21 cellular contexts compared by ENCODE assay signal in genomic region chr14:28243600-28243999, GRCh38.
DNase-seq lines count a peak whose midpoint lies in the region; ATAC-seq and TF ChIP-seq lines count a peak whose summit lies in the region.
"Had no signal": no experiment of that assay in that cellular context is flagged by ENCODE, and none has a peak within 500 bp of the region (broad histone marks: within the 10 kb centered on the region; RNA-seq: fewer than 3 reads in every experiment).

No MANE protein-coding gene starts in this region.

- CTCF ChIA-PET in RWPE1 (lab: Yijun Ruan, JAX), result no interaction called here

- H2AK5ac ChIP-seq in neuronal stem cell (ENCODE audit: low read depth, low read length), result no peak overlapping the region

- no peak overlapping the region for H2BK12ac ChIP-seq in neuronal stem cell (ENCODE audit: low read length)

- no peak overlapping the region for H4K8ac ChIP-seq in neuronal stem cell (ENCODE audit: low read depth, low read length)

- no peak overlapping the region for H3K4ac ChIP-seq in neuronal stem cell (ENCODE audit: low read length)

- H3K36me3 ChIP-seq in neuronal stem cell (replicated peaks in 1 of 2; ENCODE audit: control insufficient read depth in 2 of 2, insufficient read depth in 2 of 2, low read length in 2 of 2) (no peaks in the 10 kb centered on the region), MM.1S (replicated peaks; ENCODE audit: insufficient read depth, low read length) (no peaks in the 10 kb centered on the region)
- H3K36me3 ChIP-seq: uterus had no signal

- no peak for TF ChIP-seq CTCF in RWPE1 (conservative IDR thresholded peaks at IDR 0.05; ENCODE audit: low read depth)
- no peak for TF ChIP-seq CTCF in fibroblast of mammary gland (conservative IDR thresholded peaks at IDR 0.05; ENCODE audit: control insufficient read depth, insufficient read depth, low read depth, low read length)
- no peak for TF ChIP-seq CTCF in MM.1S (IDR thresholded peaks at IDR 0.05; ENCODE audit: low read length)

- peak; percentile 16 for DNase-seq in NCI-H82 (lab: John Stamatoyannopoulos, UW)
- no peak for DNase-seq in NCI-H82 treated with DMSO at 0.1 percent for 48 hours (lab: John Stamatoyannopoulos, UW; ENCODE audit: unreplicated experiment)
- DNase-seq in RWPE1 (ENCODE audit: low spot score), result peak; percentile 3
- DNase-seq in fibroblast of mammary gland (ENCODE audit: low read depth), result peak; percentile 16
- peak; percentile 8 for DNase-seq in neuronal stem cell (ENCODE audit: low spot score)
- DNase-seq in MM.1S, result no peak
- DNase-seq: 8988T; activated CD4-positive, alpha-beta T cell treated with anti-CD3 and anti-CD28 coated beads, Interleukin-2, amount 50 U/mL, for 1 hour; activated gamma-delta T cell; amygdala; EL; foreskin melanocyte; left cardiac atrium; mucosa of descending colon; NCI-H2227 treated with DMSO at 0.1 percent for 48 hours; NK-92 treated with Interleukin-12 subunit alpha and Interleukin-12 subunit beta, amount 100 ng/mL, for 24 hours; substantia nigra; SW 1271; uterus had no signal

- H3K4me1 ChIP-seq in neuronal stem cell (ENCODE audit: control insufficient read depth in 2 of 2, insufficient read depth in 1 of 2, low read depth in 1 of 2, low read length in 2 of 2), result no peaks in the 10 kb centered on the region
- H3K4me1 ChIP-seq in MM.1S (ENCODE audit: low read length), result no peaks in the 10 kb centered on the region
- H3K4me1 ChIP-seq: uterus had no signal

- H3K18ac ChIP-seq in neuronal stem cell (ENCODE audit: low read length), result no peak overlapping the region

- no peak overlapping the region for H2BK120ac ChIP-seq in neuronal stem cell (ENCODE audit: low read depth, low read length)

- H3K27ac ChIP-seq in RWPE1, result no peak overlapping the region
- H3K27ac ChIP-seq in neuronal stem cell (replicated peaks; ENCODE audit: low read length), result no peak overlapping the region
- no peak overlapping the region for H3K27ac ChIP-seq in MM.1S (ENCODE audit: low read length)
- H3K27ac ChIP-seq: uterus had no signal

- H3K4me3 ChIP-seq in fibroblast of mammary gland (ENCODE audit: control insufficient read depth, low read depth, low read length), result no peak overlapping the region
- no peak overlapping the region for H3K4me3 ChIP-seq in neuronal stem cell (ENCODE audit: low read length in 2 of 2)
- H3K4me3 ChIP-seq in MM.1S (ENCODE audit: low read length), result no peak overlapping the region
- H3K4me3 ChIP-seq: mucosa of descending colon, uterus had no signal

- H4K91ac ChIP-seq in neuronal stem cell (ENCODE audit: low read depth, low read length, poor library complexity), result no peak overlapping the region

- WGBS in neuronal stem cell (ENCODE audit: extremely low coverage in 2 of 2, insufficient read length in 2 of 2, insufficient replicate concordance in 1 of 2), 2 donors, result no CpG with 5 or more reads among the region's 3 CpGs

- no peaks in the 10 kb centered on the region for H3K9me2 ChIP-seq in MM.1S (replicated peaks; ENCODE audit: insufficient read depth, low read length)

- no peak overlapping the region for H2BK15ac ChIP-seq in neuronal stem cell (ENCODE audit: low read length)

- H3K23ac ChIP-seq in neuronal stem cell (ENCODE audit: low read depth, low read length, poor library complexity), result no peak overlapping the region

- H3K9ac ChIP-seq in neuronal stem cell (ENCODE audit: low read depth, low read length, poor library complexity), result no peak overlapping the region
- no peak overlapping the region for H3K9ac ChIP-seq in MM.1S (ENCODE audit: low read length)

- H3K4me2 ChIP-seq in neuronal stem cell (ENCODE audit: insufficient read depth, low read length, poor library complexity, severe bottlenecking) (no peak overlapping the region), MM.1S (ENCODE audit: low read depth, low read length) (no peak overlapping the region)

- no peak overlapping the region for H3K14ac ChIP-seq in neuronal stem cell (ENCODE audit: low read length)

- H3K27me3 ChIP-seq in neuronal stem cell (ENCODE audit: control insufficient read depth in 3 of 3, insufficient read depth in 3 of 3, low read depth in 1 of 3, low read length in 3 of 3) (no peaks in the 10 kb centered on the region), MM.1S (replicated peaks; ENCODE audit: insufficient read depth, low read length) (no peaks in the 10 kb centered on the region)
- H3K27me3 ChIP-seq: uterus had no signal

- no peaks in the 10 kb centered on the region for H3F3A ChIP-seq in MM.1S (ENCODE audit: insufficient read depth, low read length)

- ATAC-seq in HG03521 (IDR thresholded peaks at IDR 0.05; ENCODE audit: unreplicated experiment) (no peak), GM21619 (IDR thresholded peaks at IDR 0.05; ENCODE audit: unreplicated experiment) (no peak)
- ATAC-seq: left cardiac atrium, mucosa of descending colon had no signal

- H3K9me3 ChIP-seq in neuronal stem cell (replicated peaks in 1 of 2; ENCODE audit: control insufficient read depth in 2 of 2, insufficient read depth in 1 of 2, low read depth in 1 of 2, low read length in 2 of 2) (no peaks in the 10 kb centered on the region), MM.1S (replicated peaks; ENCODE audit: insufficient read depth, low read length) (no peaks in the 10 kb centered on the region)
- H3K9me3 ChIP-seq: uterus had no signal

- H4K20me1 ChIP-seq in MM.1S (ENCODE audit: insufficient read depth, low read length), result no peaks in the 10 kb centered on the region

- POLR2A ChIA-PET in RWPE1 (lab: Yijun Ruan, JAX; ENCODE audit: low non-redundant PET), result no interaction called here

- H2BK5ac ChIP-seq in neuronal stem cell (ENCODE audit: low read length), result no peak overlapping the region

- no peaks in the 10 kb centered on the region for H3K79me1 ChIP-seq in neuronal stem cell (ENCODE audit: low read depth, low read length)

- H3K79me2 ChIP-seq in MM.1S (ENCODE audit: low read length), result no peaks in the 10 kb centered on the region

- H2AFZ ChIP-seq in neuronal stem cell (ENCODE audit: low read length), result no peak overlapping the region
- H2AFZ ChIP-seq in MM.1S (ENCODE audit: low read length), result no peak overlapping the region

Comparison
In these comparisons a context has a peak if more than half of its experiments do, and no peak if none do; other contexts are left out.
1. DNase-seq: peak in NCI-H82 (single experiment), RWPE1 (single experiment), fibroblast of mammary gland (single experiment) and neuronal stem cell (single experiment); none in NCI-H82 treated with DMSO at 0.1 percent for 48 hours (single experiment) and MM.1S (single experiment).